In genomic region chr15:64841258-64842098, GRCh38 we compare ENCODE assay signal across 8 cellular contexts. TPM values are rescaled to one million over a fixed set of nuclear protein-coding genes. Genes with fewer than 3 reads are reported as not detected.
DNase-seq lines count a peak whose midpoint lies in the region; ATAC-seq, FAIRE-seq and TF ChIP-seq lines count a peak whose summit lies in the region.

Gene PLEKHO2, plus strand, starts transcription at chr15:64841915. Its CDS starts 102 bp downstream, at chr15:64842017.

- H3K9me3 Mint-ChIP-seq in Caco-2 (ENCODE audit: unreplicated experiment): no peaks in the 10 kb centered on the region

- H2AFZ ChIP-seq in OCI-LY3 (ENCODE audit: low read depth, low read length) (0 out of 2 replicates have a peak within 1 kb of the TSS, but pooled peaks have one; percentile 7), endothelial cell of umbilical vein (ENCODE audit: low read depth, low read length) (peak within 1 kb of the TSS; percentile 55)

- H3K4me2 ChIP-seq in OCI-LY3 (ENCODE audit: low read length) (peak within 1 kb of the TSS; percentile 98), endothelial cell of umbilical vein (ENCODE audit: insufficient read depth, low read length) (peak within 1 kb of the TSS; percentile 75)

- DNase-seq in Caco-2 (peak; percentile 93 to 96), endothelial cell of umbilical vein (ENCODE audit: low read depth, low spot score) (peak; percentile 93), midbrain (lab: John Stamatoyannopoulos, UW) (peak; percentile 94)
- peak; percentile 90 for DNase-seq in activated CD8-positive, alpha-beta memory T cell treated with anti-CD3 and anti-CD28 coated beads, Interleukin-2, amount 50 U/mL, for 48 hours
- DNase-seq in stimulated activated CD8-positive, alpha-beta memory T cell treated with anti-CD3 and anti-CD28 coated beads, Interleukin-15, amount 100 ng/mL, for 48 hours (ENCODE audit: low read depth in 2 of 2): peak; percentile 83 to 84

- H3K4me3 Mint-ChIP-seq in Caco-2 (ENCODE audit: unreplicated experiment): peak within 1 kb of the TSS; percentile 88

- peaks cover 34% of the 10 kb centered on the region for H4K20me1 ChIP-seq in OCI-LY3 (ENCODE audit: insufficient read depth, low read length)
- H4K20me1 ChIP-seq in endothelial cell of umbilical vein (replicated peaks; ENCODE audit: control insufficient read depth, extremely low read depth, insufficient read depth, low read length): no peaks in the 10 kb centered on the region

- H3K27me3 Mint-ChIP-seq in Caco-2 (ENCODE audit: insufficient read depth, unreplicated experiment): peaks cover 2% of the 10 kb centered on the region

- H3K4me1 Mint-ChIP-seq in Caco-2 (ENCODE audit: low read depth, unreplicated experiment): peaks cover 23% of the 10 kb centered on the region

- no peaks in the 10 kb centered on the region for H3K9me1 ChIP-seq in endothelial cell of umbilical vein (replicated peaks; ENCODE audit: control insufficient read depth, extremely low read depth, insufficient read depth, low read length)

- POLR2A ChIA-PET in Caco-2 (lab: Charles Lee) (interaction anchor here (0.5 to 1.0 kb wide), 4 partner anchors 10 to 140 kb away, joined by 3 to 10 read pairs (median 5); partner anchors contain the start of gene PIF1), endothelial cell of umbilical vein (lab: Charles Lee) (interaction anchor here (0.7 to 1.3 kb wide), 6 partner anchors 16 to 463 kb away, joined by 3 to 6 read pairs (median 4); partner anchors contain the start of genes PIF1 and RNU5B-1)

- TF ChIP-seq CTCF in Caco-2 (IDR thresholded peaks at IDR 0.05; ENCODE audit: insufficient read depth in 1 of 2, low read depth in 1 of 2, low read length in 1 of 2, severe bottlenecking in 1 of 2, unreplicated experiment in 1 of 2) (no peak), OCI-LY3 (IDR thresholded peaks at IDR 0.05; ENCODE audit: low read depth, low read length) (peak; percentile 27; the same call in 1 of the 2 replicates), endothelial cell of umbilical vein (IDR thresholded peaks at IDR 0.05; ENCODE audit: extremely low read depth in 1 of 2, insufficient read depth in 1 of 2, low read depth in 1 of 2, low read length in 2 of 2) (peak in 1 of 2 donors; percentile 41)

- peak; percentile 94 for TF ChIP-seq POLR2A in endothelial cell of umbilical vein (IDR thresholded peaks at IDR 0.05; ENCODE audit: low read depth, low read length)

- H3K27me3 ChIP-seq in Caco-2 (replicated peaks; ENCODE audit: control insufficient read depth, insufficient read depth, low read length) (no peaks in the 10 kb centered on the region), HUES48 (ENCODE audit: control insufficient read depth, insufficient read depth, low read length) (no peaks in the 10 kb centered on the region), OCI-LY3 (ENCODE audit: low read depth, low read length) (no peaks in the 10 kb centered on the region), endothelial cell of umbilical vein (ENCODE audit: control insufficient read depth in 2 of 2, insufficient read depth in 2 of 2, low read length in 2 of 2) (no peaks in the 10 kb centered on the region)

- peak; percentile 35 for ATAC-seq in GM21367 (IDR thresholded peaks at IDR 0.05; ENCODE audit: unreplicated experiment)

- intact Hi-C loops in Caco-2 (cut with micrococcal nuclease; ENCODE audit: unreplicated experiment): loop anchor here (5.0 kb wide), 1 partner anchor 51 kb away; no protein-coding TSS in a partner anchor
- intact Hi-C loops in endothelial cell of umbilical vein (cut with micrococcal nuclease): loop anchor here (1.0 to 5.0 kb wide), 5 partner anchors 16 to 146 kb away; partner anchors contain the start of genes PIF1 and SPG21

- H3K4me3 ChIP-seq in Caco-2 (ENCODE audit: low read depth, low read length): peak within 1 kb of the TSS; percentile 65
- H3K4me3 ChIP-seq in HUES48 (ENCODE audit: low read depth, low read length): peak within 1 kb of the TSS; percentile 98
- H3K4me3 ChIP-seq in OCI-LY3 (ENCODE audit: low read length): peak within 1 kb of the TSS; percentile 96
- H3K4me3 ChIP-seq in endothelial cell of umbilical vein (replicated peaks in 1 of 3; ENCODE audit: insufficient read depth in 1 of 3, low read depth in 1 of 3, low read length in 3 of 3): peak within 1 kb of the TSS; percentile 26 to 97 (median 62)

- no TSS peak for BruUV-seq in Caco-2 (replicated peaks; lab: Mats Ljungman, UMichigan)
- no TSS peak for BruUV-seq in endothelial cell of umbilical vein (replicated peaks; lab: Mats Ljungman, UMichigan)

- H3K4me1 ChIP-seq in Caco-2: peaks cover 5% of the 10 kb centered on the region; the same call in 1 of the 2 replicates
- H3K4me1 ChIP-seq in HUES48 (ENCODE audit: control insufficient read depth, insufficient read depth, low read length): peaks cover 31% of the 10 kb centered on the region
- H3K4me1 ChIP-seq in OCI-LY3 (ENCODE audit: low read length): peaks cover 40% of the 10 kb centered on the region
- H3K4me1 ChIP-seq in endothelial cell of umbilical vein (ENCODE audit: control insufficient read depth, extremely low read depth, insufficient read depth, low read length): peaks cover 41% of the 10 kb centered on the region

- CTCF ChIA-PET in Caco-2 (lab: Charles Lee) (interaction anchor here (0.5 to 1.4 kb wide), 3 partner anchors 8 to 53 kb away, joined by 3 to 6 read pairs (median 4); partner anchors contain the start of gene PIF1), endothelial cell of umbilical vein (lab: Charles Lee) (interaction anchor here (0.9 to 1.8 kb wide), 6 partner anchors 37 to 113 kb away, joined by 3 to 9 read pairs (median 4); no protein-coding TSS in a partner anchor)

- H3K27ac ChIP-seq in HUES48 (ENCODE audit: low read depth, low read length) (peak within 1 kb of the TSS; percentile 91), OCI-LY3 (ENCODE audit: low read length) (peak within 1 kb of the TSS; percentile 61), endothelial cell of umbilical vein (ENCODE audit: insufficient read depth, low read depth, low read length) (peak within 1 kb of the TSS; percentile 57)

- no peaks in the 10 kb centered on the region for H3K36me3 ChIP-seq in Caco-2 (ENCODE audit: control insufficient read depth, insufficient read depth, low read length)
- H3K36me3 ChIP-seq in HUES48 (ENCODE audit: control insufficient read depth, insufficient read depth, low read length): no peaks in the 10 kb centered on the region; the same call in 1 of the 2 replicates
- H3K36me3 ChIP-seq in OCI-LY3 (replicated peaks; ENCODE audit: low read depth, low read length): peaks cover 12% of the 10 kb centered on the region
- no peaks in the 10 kb centered on the region for H3K36me3 ChIP-seq in endothelial cell of umbilical vein (ENCODE audit: control insufficient read depth in 2 of 2, extremely low read depth in 1 of 2, insufficient read depth in 2 of 2, low read length in 2 of 2)

- FAIRE-seq in endothelial cell of umbilical vein (lab: Jason Lieb, UNC): peak; percentile 93

- dilution Hi-C loops in endothelial cell of umbilical vein (cut with MboI; ENCODE audit: extremely low pct_ligation_motif_present, low sequenced_read_pairs): no loop called here

- peak within 1 kb of the TSS; percentile 78 for H3K9ac ChIP-seq in HUES48 (ENCODE audit: low read depth, low read length)
- peak within 1 kb of the TSS; percentile 97 for H3K9ac ChIP-seq in OCI-LY3 (ENCODE audit: low read length)
- H3K9ac ChIP-seq in endothelial cell of umbilical vein (replicated peaks; ENCODE audit: extremely low read depth, insufficient read depth, low read length): peak within 1 kb of the TSS; percentile 57

- peaks cover 47% of the 10 kb centered on the region for H3K79me2 ChIP-seq in OCI-LY3 (ENCODE audit: low read length)
- peaks cover 46% of the 10 kb centered on the region for H3K79me2 ChIP-seq in endothelial cell of umbilical vein (ENCODE audit: control insufficient read depth, insufficient read depth, low read length)

- H3K27ac Mint-ChIP-seq in Caco-2 (ENCODE audit: unreplicated experiment): peak within 1 kb of the TSS; percentile 66

- H3K9me3 ChIP-seq in Caco-2 (no peaks in the 10 kb centered on the region), HUES48 (ENCODE audit: control insufficient read depth, insufficient read depth, low read length) (no peaks in the 10 kb centered on the region), OCI-LY3 (ENCODE audit: insufficient read depth, low read length) (no peaks in the 10 kb centered on the region), endothelial cell of umbilical vein (replicated peaks; ENCODE audit: control insufficient read depth, insufficient read depth, low read length) (no peaks in the 10 kb centered on the region)

- H3K36me3 Mint-ChIP-seq in Caco-2 (ENCODE audit: insufficient read depth, unreplicated experiment): peaks cover 20% of the 10 kb centered on the region

TF ChIP-seq in endothelial cell of umbilical vein, 7 proteins besides CTCF, POLR2A, EP300 and RAD21:
- TF ChIP-seq JUN (IDR thresholded peaks at IDR 0.05; ENCODE audit: borderline replicate concordance, insufficient read depth, insufficient read length, low read depth) (no peak), FOS (IDR thresholded peaks at IDR 0.05; ENCODE audit: borderline replicate concordance, insufficient read depth, low read length) (no peak), MYC (IDR thresholded peaks at IDR 0.05; ENCODE audit: low read depth, low read length) (no peak), POLR2AphosphoS5 (IDR thresholded peaks at IDR 0.05; ENCODE audit: insufficient read depth, low read depth, low read length) (peak; percentile 84), EZH2 (IDR thresholded peaks at IDR 0.05; ENCODE audit: borderline replicate concordance, low read depth, low read length, severe bottlenecking) (no peak)
- TF ChIP-seq, protein P1, sequence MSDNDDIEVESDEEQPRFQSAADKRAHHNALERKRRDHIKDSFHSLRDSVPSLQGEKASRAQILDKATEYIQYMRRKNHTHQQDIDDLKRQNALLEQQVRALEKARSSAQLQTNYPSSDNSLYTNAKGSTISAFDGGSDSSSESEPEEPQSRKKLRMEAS (IDR thresholded peaks at IDR 0.05; ENCODE audit: insufficient read depth, insufficient read length): no peak
TF ChIP-seq in endothelial cell of umbilical vein: peak in this region for 1.

RNA-seq across cellular contexts. Expression of gene PLEKHO2, which starts in this region (rescaled TPM):
- total RNA-seq in Caco-2 (2022): 4.5 and 4.9 TPM in 2 replicates
- 20.7 and 24.9 TPM in 2 replicates for total RNA-seq in endothelial cell of umbilical vein
- polyA plus RNA-seq in endothelial cell of umbilical vein: 21.9 and 23.9 TPM in 2 replicates
- polyA plus RNA-seq in endothelial cell of umbilical vein (2011; cell fraction: cytosol; rRNA removed): 17.5 and 20.2 TPM in 2 replicates
- polyA plus RNA-seq in endothelial cell of umbilical vein (2011; cell fraction: nucleus; rRNA removed): 18.5 and 19.2 TPM in 2 replicates
- polyA plus RNA-seq in endothelial cell of umbilical vein (2012): 15.5 and 18.0 TPM in 2 replicates
- 22.7 and 24.0 TPM in 2 replicates for polyA minus RNA-seq in endothelial cell of umbilical vein
- 0.82 TPM for polyA minus RNA-seq in endothelial cell of umbilical vein (2011; cell fraction: cytosol; rRNA and poly(A)+ RNA removed)
- polyA minus RNA-seq in endothelial cell of umbilical vein (2011; cell fraction: nucleus; rRNA and poly(A)+ RNA removed): 9.4 and 10.0 TPM in 2 replicates

Comparison
In these comparisons a context has a peak if more than half of its experiments do, and no peak if none do; other contexts are left out.
1. Peak in every context shown above with its lines: DNase-seq, ATAC-seq, H3K4me3 ChIP-seq and H3K27ac ChIP-seq.